Comparison of ENCODE assay signal across 1 cellular context in genomic region chr11:57761301-57762234, GRCh38.
A peak's percentile ranks its signal among the peaks of the same experiment; 100 is the strongest.
TF ChIP-seq lines count a peak whose summit lies in the region.

Gene CTNND1, plus strand, starts transcription at chr11:57761802. Its CDS starts 29,677 bp downstream, at chr11:57791479.

TF ChIP-seq in HepG2, 621 proteins besides CTCF, POLR2A, EP300 and RAD21 (continued from another document and continues in another):
- peak; percentile 37; the same call in 1 of the 2 replicates for TF ChIP-seq ZNF143 (CRISPR knock-in tag; IDR thresholded peaks at IDR 0.05)
- TF ChIP-seq ZBTB40 (IDR thresholded peaks at IDR 0.05) = no peak
- no peak for TF ChIP-seq ZBTB40 (CRISPR knock-in tag; IDR thresholded peaks at IDR 0.05)
- no peak for TF ChIP-seq ZMAT5 (CRISPR knock-in tag; IDR thresholded peaks at IDR 0.05; ENCODE audit: borderline replicate concordance, low read depth)
- peak; percentile 45; the same call in 1 of the 2 replicates for TF ChIP-seq TSC22D2 (CRISPR knock-in tag; IDR thresholded peaks at IDR 0.05; ENCODE audit: borderline replicate concordance)
- no peak for TF ChIP-seq ZNF224 (CRISPR knock-in tag; IDR thresholded peaks at IDR 0.05)
- no peak for TF ChIP-seq JARID2 (CRISPR knock-in tag; IDR thresholded peaks at IDR 0.05; ENCODE audit: insufficient replicate concordance)
- no peak for TF ChIP-seq TAF15 (IDR thresholded peaks at IDR 0.05; ENCODE audit: low read depth, low read length, poor library complexity, severe bottlenecking)
- TF ChIP-seq ARID3A (IDR thresholded peaks at IDR 0.05; ENCODE audit: low read depth, low read length) = 0 out of 2 replicates have a peak, but pooled peaks have one; percentile 40
- TF ChIP-seq ZNF546 (CRISPR knock-in tag; conservative IDR thresholded peaks at IDR 0.05) = no peak
- TF ChIP-seq ZNF552 (CRISPR knock-in tag; IDR thresholded peaks at IDR 0.05; ENCODE audit: borderline replicate concordance) = no peak
- no peak for TF ChIP-seq CSRNP1 (CRISPR knock-in tag; IDR thresholded peaks at IDR 0.05)
- TF ChIP-seq MLLT10 (CRISPR knock-in tag; IDR thresholded peaks at IDR 0.05) = no peak; the same call in 1 of the 2 replicates
- TF ChIP-seq NR2C2 (CRISPR knock-in tag; IDR thresholded peaks at IDR 0.05; ENCODE audit: borderline replicate concordance) = 0 out of 2 replicates have a peak, but pooled peaks have one; percentile 44
- no peak for TF ChIP-seq IKZF1 (IDR thresholded peaks at IDR 0.05)
- TF ChIP-seq NFYC (CRISPR knock-in tag; IDR thresholded peaks at IDR 0.05) = peak; percentile 92
- no peak for TF ChIP-seq BHLHE40 (IDR thresholded peaks at IDR 0.05; ENCODE audit: low read length)
- TF ChIP-seq GZF1 (CRISPR knock-in tag; IDR thresholded peaks at IDR 0.05) = no peak
- TF ChIP-seq SRSF1 (optimal IDR thresholded peaks at IDR 0.05; ENCODE audit: low read depth, low read length) = no peak
- peak; percentile 45; the same call in 1 of the 2 replicates for TF ChIP-seq TFDP2 (CRISPR knock-in tag; IDR thresholded peaks at IDR 0.05)
- no peak for TF ChIP-seq ZNF616 (CRISPR knock-in tag; IDR thresholded peaks at IDR 0.05; ENCODE audit: low read depth)
- TF ChIP-seq ZFX (CRISPR knock-in tag; IDR thresholded peaks at IDR 0.05; ENCODE audit: low read depth) = peak; percentile 32; the same call in 1 of the 2 replicates
- no peak for TF ChIP-seq TBP (CRISPR knock-in tag; IDR thresholded peaks at IDR 0.05)
- TF ChIP-seq LRRFIP1 (CRISPR knock-in tag; conservative IDR thresholded peaks at IDR 0.05) = no peak
- no peak for TF ChIP-seq ZMYM2 (CRISPR knock-in tag; IDR thresholded peaks at IDR 0.05)
- TF ChIP-seq ZNF841 (CRISPR knock-in tag; IDR thresholded peaks at IDR 0.05; ENCODE audit: borderline replicate concordance) = no peak
- peak; percentile 70; the same call in 1 of the 2 replicates for TF ChIP-seq ZNF792 (CRISPR knock-in tag; IDR thresholded peaks at IDR 0.05)
- no peak for TF ChIP-seq XBP1 (CRISPR knock-in tag; IDR thresholded peaks at IDR 0.05)
- peak; percentile 55 for TF ChIP-seq ARID5B (CRISPR knock-in tag; IDR thresholded peaks at IDR 0.05)
- peak; percentile 53; the same call in 1 of the 2 replicates for TF ChIP-seq MEIS1 (CRISPR knock-in tag; IDR thresholded peaks at IDR 0.05; ENCODE audit: borderline replicate concordance)
- TF ChIP-seq ZNF597 (CRISPR knock-in tag; IDR thresholded peaks at IDR 0.05) = no peak
- TF ChIP-seq NFATC3 (CRISPR knock-in tag; IDR thresholded peaks at IDR 0.05) = no peak
- no peak for TF ChIP-seq ZNF558 (CRISPR knock-in tag; IDR thresholded peaks at IDR 0.05; ENCODE audit: borderline replicate concordance)
- no peak for TF ChIP-seq ZNF121 (CRISPR knock-in tag; IDR thresholded peaks at IDR 0.05)
